9 cellular contexts compared by ENCODE assay signal in the genomic region with DNA sequence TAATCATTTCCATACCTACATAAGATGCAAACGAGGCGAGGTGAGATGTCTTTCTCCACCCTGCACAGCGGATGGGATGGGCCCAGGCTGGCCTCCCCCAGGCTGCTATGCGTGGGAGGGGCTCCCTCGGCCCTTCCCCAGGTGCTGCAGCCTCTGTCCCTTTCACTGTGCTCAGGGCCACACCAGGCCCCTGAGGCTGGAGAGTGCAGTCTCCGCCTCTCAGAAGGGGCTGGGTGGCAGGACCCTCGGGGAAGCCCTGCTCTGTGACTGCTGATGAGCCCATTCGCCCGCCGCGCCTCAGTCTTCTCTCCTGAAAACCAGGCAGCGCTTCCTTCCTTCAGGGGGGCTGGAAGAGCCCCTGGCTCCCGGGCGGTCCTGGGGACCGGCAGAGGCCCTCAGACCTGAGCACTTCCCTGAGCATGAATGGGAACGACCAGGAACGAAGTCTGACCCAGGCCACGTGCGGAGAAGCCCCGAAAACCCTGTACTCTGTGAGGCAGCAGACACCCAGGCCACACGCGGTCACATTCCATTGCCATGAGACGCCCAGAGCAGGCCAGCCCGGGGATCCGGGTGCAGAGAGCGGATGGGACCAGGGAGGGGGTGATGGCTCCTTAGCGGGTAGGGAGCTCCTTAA. TPM values are rescaled to one million over a fixed set of nuclear protein-coding genes. Genes with fewer than 3 reads are reported as not detected.
DNase-seq lines count a peak whose midpoint lies in the region; ATAC-seq and TF ChIP-seq lines count a peak whose summit lies in the region.
"Had no signal": no experiment of that assay in that cellular context is flagged by ENCODE, and none has a peak within 500 bp of the region (broad histone marks: within the 10 kb centered on the region; RNA-seq: fewer than 3 reads in every experiment).

No MANE protein-coding gene starts in this region.

- H3K9me3 ChIP-seq in SK-N-SH (no peaks in the 10 kb centered on the region), gastroesophageal sphincter (no peaks in the 10 kb centered on the region)

- POLR2A ChIA-PET in SK-N-SH (lab: Yijun Ruan, JAX) = no interaction called here

- H4K20me1 ChIP-seq in SK-N-SH (ENCODE audit: insufficient read depth) = no peaks in the 10 kb centered on the region

- H3K9ac ChIP-seq in SK-N-SH = no peak overlapping the region; the same call in 1 of the 2 replicates

- H3K27me3 Mint-ChIP-seq in activated naive CD8-positive, alpha-beta T cell treated with anti-CD3 and anti-CD28 coated beads for 36 hours = no peaks in the 10 kb centered on the region

- WGBS in SK-N-SH (ENCODE audit: low lambda C conversion rate) = 76% methylated on average over 18 of the region's 27 CpGs
- 36 to 40% methylated on average over 1 to 11 of the region's 27 CpGs for WGBS in gastroesophageal sphincter (ENCODE audit: low coverage in 1 of 2), 2 donors

- 0 out of 4 replicates have a peak overlapping the region, but pooled peaks of 1 of the 2 experiments have one; percentile 30 for H3K27ac ChIP-seq in SK-N-SH (ENCODE audit: low read depth in 2 of 2, low read length in 1 of 2)
- peak overlapping the region in 3 of 4 donors; percentile 74 to 79 (median 77) for H3K27ac ChIP-seq in gastroesophageal sphincter

- H3K36me3 Mint-ChIP-seq in activated naive CD8-positive, alpha-beta T cell treated with anti-CD3 and anti-CD28 coated beads for 36 hours = no peaks in the 10 kb centered on the region

- peaks cover 13 to 14% of the 10 kb centered on the region in 2 experiments; a peak in 3 of 4 replicates for H3K4me1 ChIP-seq in SK-N-SH (ENCODE audit: control insufficient read depth in 1 of 2, insufficient read depth in 2 of 2, low read depth in 1 of 2, low read length in 1 of 2)
- H3K4me1 ChIP-seq in gastroesophageal sphincter = peaks cover 5 to 99% (median 60%) of the 10 kb centered on the region in 3 donors

- peak overlapping the region; percentile 21; the same call in 1 of the 2 replicates for H2AFZ ChIP-seq in SK-N-SH (ENCODE audit: low read depth)

- no peaks in the 10 kb centered on the region for H3K9me2 ChIP-seq in SK-N-SH

- CTCF ChIA-PET in SK-N-SH (lab: Yijun Ruan, JAX) = interaction anchor here (1.6 kb wide), 1 partner anchor 80 kb away, joined by 5 read pairs; no protein-coding TSS in a partner anchor

- ATAC-seq in gastroesophageal sphincter = peak; percentile 80
- no peak for ATAC-seq in HG03159 (IDR thresholded peaks at IDR 0.05; ENCODE audit: unreplicated experiment)

- TF ChIP-seq POLR2A in gastroesophageal sphincter (IDR thresholded peaks at IDR 0.05) = no peak

- H3K27me3 ChIP-seq in SK-N-SH (ENCODE audit: insufficient read depth) (no peaks in the 10 kb centered on the region), gastroesophageal sphincter (no peaks in the 10 kb centered on the region)
- H3K27me3 ChIP-seq: dorsolateral prefrontal cortex had no signal

- no peaks in the 10 kb centered on the region for H3F3A ChIP-seq in SK-N-SH (replicated peaks; ENCODE audit: insufficient read depth)

- H3K4me1 Mint-ChIP-seq in activated naive CD8-positive, alpha-beta T cell treated with anti-CD3 and anti-CD28 coated beads for 36 hours = peaks cover 1% of the 10 kb centered on the region

- DNase-seq in EL (peak; percentile 95), SK-N-SH (no peak), posterior vena cava (ENCODE audit: low spot score) (peak; percentile 92), SKM-1 (lab: John Stamatoyannopoulos, UW; ENCODE audit: unreplicated experiment) (no peak)
- no peak for DNase-seq in activated naive CD8-positive, alpha-beta T cell treated with anti-CD3 and anti-CD28 coated beads for 36 hours
- DNase-seq in activated effector memory CD4-positive, alpha-beta T cell treated with Interleukin-2 at 50 U/mL for 16 hours = no peak

- H3K27ac Mint-ChIP-seq in activated naive CD8-positive, alpha-beta T cell treated with anti-CD3 and anti-CD28 coated beads for 36 hours = no peak overlapping the region

- no peaks in the 10 kb centered on the region for H3K36me3 ChIP-seq in SK-N-SH (replicated peaks in 1 of 2; ENCODE audit: control insufficient read depth in 1 of 2, insufficient read depth in 2 of 2, low read length in 1 of 2)
- H3K36me3 ChIP-seq in gastroesophageal sphincter = no peaks in the 10 kb centered on the region

- no peak for TF ChIP-seq CTCF in SK-N-SH (IDR thresholded peaks at IDR 0.05)
- no peak for TF ChIP-seq CTCF in gastroesophageal sphincter (IDR thresholded peaks at IDR 0.05)

- peak overlapping the region; percentile 47; the same call in 1 of the 2 replicates for H3K4me2 ChIP-seq in SK-N-SH

- intact Hi-C loops in posterior vena cava (cut with DNase I) = no loop called here

- no peaks in the 10 kb centered on the region for H3K79me2 ChIP-seq in SK-N-SH (ENCODE audit: insufficient read depth)

- no peak for TF ChIP-seq EP300 in SK-N-SH (IDR thresholded peaks at IDR 0.05; ENCODE audit: borderline replicate concordance in 1 of 2, low read depth in 1 of 2, low read length in 1 of 2)
- no peak for TF ChIP-seq EP300 in gastroesophageal sphincter (IDR thresholded peaks at IDR 0.05)

- no peak for TF ChIP-seq RAD21 in SK-N-SH (IDR thresholded peaks at IDR 0.05; ENCODE audit: low read length)

- no peaks in the 10 kb centered on the region for H3K9me3 Mint-ChIP-seq in activated naive CD8-positive, alpha-beta T cell treated with anti-CD3 and anti-CD28 coated beads for 36 hours

- H3K4me3 Mint-ChIP-seq in activated naive CD8-positive, alpha-beta T cell treated with anti-CD3 and anti-CD28 coated beads for 36 hours = no peak overlapping the region

- no peak overlapping the region for H3K4me3 ChIP-seq in SK-N-SH (ENCODE audit: low read depth in 2 of 2, low read length in 1 of 2)
- no peak overlapping the region for H3K4me3 ChIP-seq in gastroesophageal sphincter
- H3K4me3 ChIP-seq: dorsolateral prefrontal cortex had no signal

TF ChIP-seq in SK-N-SH, 30 proteins besides CTCF, POLR2A, EP300 and RAD21 (continues in another document):
- TF ChIP-seq TEAD4 (IDR thresholded peaks at IDR 0.05; ENCODE audit: borderline replicate concordance, insufficient read depth) (no peak), TAF1 (IDR thresholded peaks at IDR 0.05; ENCODE audit: borderline replicate concordance, low read depth, low read length) (no peak), GATA2 (CRISPR knock-in tag; IDR thresholded peaks at IDR 0.05) (no peak), FOXM1 (IDR thresholded peaks at IDR 0.05; ENCODE audit: low read depth) (no peak), NFIC (IDR thresholded peaks at IDR 0.05; ENCODE audit: borderline replicate concordance) (no peak), NRF1 (IDR thresholded peaks at IDR 0.05; ENCODE audit: low read depth, low read length) (no peak), YY1 (IDR thresholded peaks at IDR 0.05; ENCODE audit: low read depth) (no peak)
- TF ChIP-seq, protein P1, sequence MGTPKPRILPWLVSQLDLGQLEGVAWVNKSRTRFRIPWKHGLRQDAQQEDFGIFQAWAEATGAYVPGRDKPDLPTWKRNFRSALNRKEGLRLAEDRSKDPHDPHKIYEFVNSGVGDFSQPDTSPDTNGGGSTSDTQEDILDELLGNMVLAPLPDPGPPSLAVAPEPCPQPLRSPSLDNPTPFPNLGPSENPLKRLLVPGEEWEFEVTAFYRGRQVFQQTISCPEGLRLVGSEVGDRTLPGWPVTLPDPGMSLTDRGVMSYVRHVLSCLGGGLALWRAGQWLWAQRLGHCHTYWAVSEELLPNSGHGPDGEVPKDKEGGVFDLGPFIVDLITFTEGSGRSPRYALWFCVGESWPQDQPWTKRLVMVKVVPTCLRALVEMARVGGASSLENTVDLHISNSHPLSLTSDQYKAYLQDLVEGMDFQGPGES (IDR thresholded peaks at IDR 0.05; ENCODE audit: low read depth, low read length) = no peak
- TF ChIP-seq, protein P2, sequence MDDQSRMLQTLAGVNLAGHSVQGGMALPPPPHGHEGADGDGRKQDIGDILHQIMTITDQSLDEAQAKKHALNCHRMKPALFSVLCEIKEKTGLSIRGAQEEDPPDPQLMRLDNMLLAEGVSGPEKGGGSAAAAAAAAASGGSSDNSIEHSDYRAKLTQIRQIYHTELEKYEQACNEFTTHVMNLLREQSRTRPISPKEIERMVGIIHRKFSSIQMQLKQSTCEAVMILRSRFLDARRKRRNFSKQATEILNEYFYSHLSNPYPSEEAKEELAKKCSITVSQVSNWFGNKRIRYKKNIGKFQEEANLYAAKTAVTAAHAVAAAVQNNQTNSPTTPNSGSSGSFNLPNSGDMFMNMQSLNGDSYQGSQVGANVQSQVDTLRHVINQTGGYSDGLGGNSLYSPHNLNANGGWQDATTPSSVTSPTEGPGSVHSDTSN (IDR thresholded peaks at IDR 0.05) = no peak
- TF ChIP-seq, protein P3, sequence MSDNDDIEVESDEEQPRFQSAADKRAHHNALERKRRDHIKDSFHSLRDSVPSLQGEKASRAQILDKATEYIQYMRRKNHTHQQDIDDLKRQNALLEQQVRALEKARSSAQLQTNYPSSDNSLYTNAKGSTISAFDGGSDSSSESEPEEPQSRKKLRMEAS (IDR thresholded peaks at IDR 0.05; ENCODE audit: low read depth) = peak; percentile 99

RNA-seq across cellular contexts. Expression of a gene that starts 21.9 kb away (rescaled TPM):
- polyA plus RNA-seq in SK-N-SH (2012; rRNA removed) = 2.6 and 6.6 TPM in 2 replicates
- polyA plus RNA-seq in SK-N-SH (2012; cell fraction: cytosol; rRNA removed) = 3.3 and 4.8 TPM in 2 replicates
- polyA plus RNA-seq in SK-N-SH (2012; cell fraction: nucleus; rRNA removed) = 25.0 and 35.2 TPM in 2 replicates
- total RNA-seq in gastroesophageal sphincter (10 to 100 TPM; 31.1 to 72.1 (median 44.0) TPM), posterior vena cava (10 to 100 TPM; 35.5 to 40.4 TPM)
- total RNA-seq in activated naive CD8-positive, alpha-beta T cell treated with anti-CD3 and anti-CD28 coated beads for 36 hours = 10 to 100 TPM; 48.2 to 51.6 TPM

Comparison
In these comparisons a context has a peak if more than half of its experiments do, and no peak if none do; other contexts are left out.
1. DNase-seq: peak in EL (single experiment) and posterior vena cava (single experiment); none in SK-N-SH (single experiment), activated naive CD8-positive, alpha-beta T cell treated with anti-CD3 and anti-CD28 coated beads for 36 hours (single experiment), SKM-1 (single experiment) and activated effector memory CD4-positive, alpha-beta T cell treated with Interleukin-2 at 50 U/mL for 16 hours (single experiment).